ENCODE assay signal across 13 cellular contexts in the genomic region with DNA sequence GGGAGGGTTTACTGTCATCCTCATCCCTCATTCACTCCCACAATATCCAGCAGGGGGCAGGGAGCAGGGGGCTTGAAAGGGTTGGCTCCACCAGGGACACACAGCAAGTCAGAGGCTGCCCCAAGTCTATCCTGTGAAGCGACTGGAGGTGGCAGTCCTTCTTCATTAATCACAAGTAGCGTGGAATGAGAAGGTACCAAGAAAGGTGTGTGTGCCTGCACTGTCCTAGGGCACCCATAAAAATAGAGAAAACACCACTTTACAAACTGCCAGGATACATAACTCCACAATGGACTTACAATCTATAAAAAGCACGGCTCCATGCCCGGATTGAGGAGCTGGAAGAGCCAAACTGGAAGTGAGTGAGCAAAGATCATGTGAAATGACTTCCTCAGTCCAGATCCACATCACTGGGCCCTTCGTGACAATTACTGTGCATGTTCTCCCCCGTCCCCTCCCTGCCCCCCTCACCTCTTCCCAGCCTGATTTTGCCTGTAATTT.
DNase-seq lines count a peak whose midpoint lies in the region; ATAC-seq and TF ChIP-seq lines count a peak whose summit lies in the region.
"Had no signal": no experiment of that assay in that cellular context is flagged by ENCODE, and none has a peak within 500 bp of the region (broad histone marks: within the 10 kb centered on the region; RNA-seq: fewer than 3 reads in every experiment).

No MANE protein-coding gene starts in this region.

- no peaks in the 10 kb centered on the region for H3K36me3 Mint-ChIP-seq in CD8-positive, alpha-beta memory T cell
- no peaks in the 10 kb centered on the region for H3K36me3 Mint-ChIP-seq in activated T-cell treated with anti-CD3 and anti-CD28 coated beads, Interleukin-2, amount 50 U/mL, for 24 hours (ENCODE audit: low read depth)
- H3K36me3 Mint-ChIP-seq: naive B cell had no signal

- H3K27ac Mint-ChIP-seq in CD8-positive, alpha-beta memory T cell: no peak overlapping the region
- no peak overlapping the region for H3K27ac Mint-ChIP-seq in activated T-cell treated with anti-CD3 and anti-CD28 coated beads, Interleukin-2, amount 50 U/mL, for 24 hours
- H3K27ac Mint-ChIP-seq: naive B cell had no signal

- H3K27me3 Mint-ChIP-seq in CD8-positive, alpha-beta memory T cell: peaks cover 2 to 5% of the 10 kb centered on the region in 2 donors
- H3K27me3 Mint-ChIP-seq in activated T-cell treated with anti-CD3 and anti-CD28 coated beads, Interleukin-2, amount 50 U/mL, for 24 hours: peaks cover 3% of the 10 kb centered on the region

- no peak for TF ChIP-seq CTCF in suprapubic skin (IDR thresholded peaks at IDR 0.05)

- no peak for TF ChIP-seq POLR2A in suprapubic skin (IDR thresholded peaks at IDR 0.05)

- H3K9me3 ChIP-seq in right cardiac atrium (ENCODE audit: control insufficient read depth, low read length) (no peaks in the 10 kb centered on the region), suprapubic skin (no peaks in the 10 kb centered on the region)
- H3K9me3 ChIP-seq in CD8-positive, alpha-beta memory T cell (ENCODE audit: low read length): no peaks in the 10 kb centered on the region

- intact Hi-C loops in right cardiac atrium (cut with DNase I): loop anchor here in 1 of 4 donors (5.0 kb wide), 1 partner anchor 185 kb away; the partner anchor contains the start of gene SLIT3

- peak; percentile 31 for ATAC-seq in SK-N-SH treated with all-trans-retinoic acid at 6 μM for 48 hours
- peak; percentile 70 to 75 for ATAC-seq in right cardiac atrium
- ATAC-seq: GM12878 had no signal

- peak overlapping the region; percentile 55 for H3K27ac ChIP-seq in right cardiac atrium (ENCODE audit: low read length)
- H3K27ac ChIP-seq in suprapubic skin: peak overlapping the region; percentile 23
- H3K27ac ChIP-seq in CD8-positive, alpha-beta memory T cell (ENCODE audit: low read depth, low read length): no peak overlapping the region

- H3K4me3 ChIP-seq in right cardiac atrium (ENCODE audit: low read length): no peak overlapping the region
- H3K4me3 ChIP-seq in suprapubic skin: no peak overlapping the region
- no peak overlapping the region for H3K4me3 ChIP-seq in CD8-positive, alpha-beta memory T cell (ENCODE audit: low read length)
- H3K4me3 ChIP-seq: GM12878 had no signal

- DNase-seq in HEK293T (ENCODE audit: extremely low spot score) (peak; percentile 41), right cardiac atrium (peak in 2 of 3 donors; percentile 21 to 41), suprapubic skin (ENCODE audit: low spot score in 2 of 2) (peak in 1 of 2 donors; percentile 70), NCI-H345 (lab: John Stamatoyannopoulos, UW) (no peak)
- no peak for DNase-seq in CD8-positive, alpha-beta memory T cell
- DNase-seq in activated T-cell treated with anti-CD3 and anti-CD28 coated beads, Interleukin-2, amount 50 U/mL, for 24 hours: no peak
- DNase-seq: activated T-cell treated with anti-CD3 and anti-CD28 coated beads, Interleukin-2, amount 50 U/mL, for 1 hour; HCEC 1CT; naive B cell; NCI-H2171; stimulated activated CD4-positive, alpha-beta T cell treated with anti-CD3 and anti-CD28 coated beads, Interleukin-15, amount 100 ng/mL, for 24 hours had no signal

- H3K4me1 ChIP-seq in right cardiac atrium (ENCODE audit: control insufficient read depth, insufficient read depth, low read length) (peaks cover 2% of the 10 kb centered on the region), suprapubic skin (peaks cover 15% of the 10 kb centered on the region)
- H3K4me1 ChIP-seq in CD8-positive, alpha-beta memory T cell (ENCODE audit: insufficient read depth, low read length): no peaks in the 10 kb centered on the region

- CTCF ChIA-PET in HEK293T (lab: Yijun Ruan, JAX): interaction anchor here (0.7 to 0.8 kb wide), 2 partner anchors 14 to 149 kb away, joined by 3 read pairs; no protein-coding TSS in a partner anchor
- CTCF ChIA-PET in CD8-positive, alpha-beta memory T cell (lab: Charles Lee): no interaction called here

- H3K27me3 ChIP-seq in right cardiac atrium (ENCODE audit: control insufficient read depth, insufficient read depth): no peaks in the 10 kb centered on the region
- H3K27me3 ChIP-seq in suprapubic skin: no peaks in the 10 kb centered on the region
- no peaks in the 10 kb centered on the region for H3K27me3 ChIP-seq in CD8-positive, alpha-beta memory T cell (ENCODE audit: insufficient read depth, low read length, poor library complexity, severe bottlenecking)

- WGBS in right cardiac atrium: 39% methylated on average over 6 of the region's 6 CpGs
- WGBS in suprapubic skin: 58% methylated on average over 6 of the region's 6 CpGs

- H3K4me1 Mint-ChIP-seq in CD8-positive, alpha-beta memory T cell: no peaks in the 10 kb centered on the region
- H3K4me1 Mint-ChIP-seq in activated T-cell treated with anti-CD3 and anti-CD28 coated beads, Interleukin-2, amount 50 U/mL, for 24 hours (ENCODE audit: low read depth): no peaks in the 10 kb centered on the region
- H3K4me1 Mint-ChIP-seq: naive B cell had no signal

- no peak for TF ChIP-seq EP300 in suprapubic skin (IDR thresholded peaks at IDR 0.05)

- H3K4me3 Mint-ChIP-seq in CD8-positive, alpha-beta memory T cell: no peak overlapping the region
- no peak overlapping the region for H3K4me3 Mint-ChIP-seq in activated T-cell treated with anti-CD3 and anti-CD28 coated beads, Interleukin-2, amount 50 U/mL, for 24 hours
- H3K4me3 Mint-ChIP-seq: naive B cell had no signal

- POLR2A ChIA-PET in HEK293T (lab: Yijun Ruan, JAX): no interaction called here
- POLR2A ChIA-PET in CD8-positive, alpha-beta memory T cell (lab: Charles Lee): no interaction called here

- no peaks in the 10 kb centered on the region for H3K36me3 ChIP-seq in suprapubic skin
- H3K36me3 ChIP-seq in CD8-positive, alpha-beta memory T cell (ENCODE audit: insufficient read depth, low read length): no peaks in the 10 kb centered on the region

- H3K9me3 Mint-ChIP-seq in CD8-positive, alpha-beta memory T cell: peaks cover 0 to 3% (median 0%) of the 10 kb centered on the region in 5 donors
- H3K9me3 Mint-ChIP-seq in activated T-cell treated with anti-CD3 and anti-CD28 coated beads, Interleukin-2, amount 50 U/mL, for 24 hours: no peaks in the 10 kb centered on the region

TF ChIP-seq in HEK293T, 16 proteins besides CTCF, POLR2A, EP300 and RAD21:
- TF ChIP-seq ELF4 (IDR thresholded peaks at IDR 0.05) (no peak), FOXM1 (IDR thresholded peaks at IDR 0.05; ENCODE audit: borderline replicate concordance) (no peak), BHLHE40 (IDR thresholded peaks at IDR 0.05; ENCODE audit: borderline replicate concordance) (no peak), PKNOX1 (IDR thresholded peaks at IDR 0.05) (no peak), CTBP1 (IDR thresholded peaks at IDR 0.05; ENCODE audit: borderline replicate concordance) (no peak), SP1 (IDR thresholded peaks at IDR 0.05) (no peak), SUZ12 (IDR thresholded peaks at IDR 0.05) (no peak), FOXK2 (IDR thresholded peaks at IDR 0.05) (no peak), FOXA1 (IDR thresholded peaks at IDR 0.05) (no peak), NFRKB (IDR thresholded peaks at IDR 0.05) (no peak), TARDBP (IDR thresholded peaks at IDR 0.05) (no peak), ZNF384 (IDR thresholded peaks at IDR 0.05) (no peak), ARNT (IDR thresholded peaks at IDR 0.05) (no peak)
TF ChIP-seq in HEK293T: peak in this region for 0.

TF ChIP-seq in SK-N-SH treated with all-trans-retinoic acid at 6 μM for 48 hours, 23 proteins besides CTCF, POLR2A, EP300 and RAD21 (continues in another document):
- TF ChIP-seq RARB (CRISPR knock-in tag; IDR thresholded peaks at IDR 0.05): no peak
- no peak for TF ChIP-seq ARNTL (CRISPR knock-in tag; IDR thresholded peaks at IDR 0.05; ENCODE audit: borderline replicate concordance, low read depth)
- no peak for TF ChIP-seq TCF4 (CRISPR knock-in tag; IDR thresholded peaks at IDR 0.05; ENCODE audit: borderline replicate concordance)
- TF ChIP-seq CSDC2 (CRISPR knock-in tag; IDR thresholded peaks at IDR 0.05): no peak
- no peak for TF ChIP-seq GLIS3 (CRISPR knock-in tag; IDR thresholded peaks at IDR 0.05)
- no peak for TF ChIP-seq TOX (CRISPR knock-in tag; IDR thresholded peaks at IDR 0.05; ENCODE audit: borderline replicate concordance)
- no peak for TF ChIP-seq ZNF70 (CRISPR knock-in tag; IDR thresholded peaks at IDR 0.05)
- no peak for TF ChIP-seq SNAI2 (CRISPR knock-in tag; IDR thresholded peaks at IDR 0.05)
- no peak for TF ChIP-seq ZNF8 (CRISPR knock-in tag; IDR thresholded peaks at IDR 0.05)
- TF ChIP-seq BACH2 (CRISPR knock-in tag; IDR thresholded peaks at IDR 0.05; ENCODE audit: borderline replicate concordance): no peak
- TF ChIP-seq ZFP30 (CRISPR knock-in tag; IDR thresholded peaks at IDR 0.05): no peak
- TF ChIP-seq OSR1 (CRISPR knock-in tag; IDR thresholded peaks at IDR 0.05): no peak
- TF ChIP-seq CREB5 (CRISPR knock-in tag; IDR thresholded peaks at IDR 0.05; ENCODE audit: low read depth): no peak
- TF ChIP-seq ESRRG (CRISPR knock-in tag; IDR thresholded peaks at IDR 0.05): no peak

Comparison
In these comparisons a context has a peak if more than half of its experiments do, and no peak if none do; other contexts are left out.
1. DNase-seq: peak in HEK293T (single experiment) and right cardiac atrium (2 of 3); none in CD8-positive, alpha-beta memory T cell (0 of 5), NCI-H345 (single experiment) and activated T-cell treated with anti-CD3 and anti-CD28 coated beads, Interleukin-2, amount 50 U/mL, for 24 hours (single experiment).